ENCODE assay signal across 13 cellular contexts in genomic region chr5:179533907-179534306, GRCh38. TPM values are rescaled to one million over a fixed set of nuclear protein-coding genes. Genes with fewer than 3 reads are reported as not detected.
DNase-seq lines count a peak whose midpoint lies in the region; ATAC-seq and TF ChIP-seq lines count a peak whose summit lies in the region.
"Had no signal": no experiment of that assay in that cellular context is flagged by ENCODE, and none has a peak within 500 bp of the region (broad histone marks: within the 10 kb centered on the region; RNA-seq: fewer than 3 reads in every experiment).

No MANE protein-coding gene starts in this region.

- H3K27me3 Mint-ChIP-seq in activated T-helper 2 cell treated with anti-CD3 and anti-CD28 coated beads, Interferon-gamma antibody, Interleukin-2, Interleukin-4, amounts not matched to agents 10 μg/mL and 5 μg/mL and 100 μg/mL, durations not matched to agents 14 hours and 24 hours and 36 hours (ENCODE audit: low read depth), result no peaks in the 10 kb centered on the region
- no peaks in the 10 kb centered on the region for H3K27me3 Mint-ChIP-seq in activated T-cell treated with anti-CD3 and anti-CD28 coated beads, Interleukin-2, amount 50 U/mL, for 72 hours (ENCODE audit: low read depth)
- H3K27me3 Mint-ChIP-seq: activated CD4-positive, alpha-beta T cell treated with anti-CD3 and anti-CD28 coated beads for 36 hours; activated T-helper 17 cell treated with anti-CD3 and anti-CD28 coated beads, Interleukin-2, amount 50 U/mL, for 72 hours had no signal

- no TSS peak for BruUV-seq in PC-9 (replicated peaks; lab: Mats Ljungman, UMichigan)

- H3K9me3 Mint-ChIP-seq in activated T-helper 2 cell treated with anti-CD3 and anti-CD28 coated beads, Interferon-gamma antibody, Interleukin-2, Interleukin-4, amounts not matched to agents 10 μg/mL and 5 μg/mL and 100 μg/mL, durations not matched to agents 14 hours and 24 hours and 36 hours, result no peaks in the 10 kb centered on the region
- no peaks in the 10 kb centered on the region for H3K9me3 Mint-ChIP-seq in activated T-cell treated with anti-CD3 and anti-CD28 coated beads, Interleukin-2, amount 50 U/mL, for 72 hours
- H3K9me3 Mint-ChIP-seq: activated T-helper 17 cell treated with anti-CD3 and anti-CD28 coated beads, Interleukin-2, amount 50 U/mL, for 72 hours had no signal

- no peak overlapping the region for H3K27ac Mint-ChIP-seq in activated T-helper 2 cell treated with anti-CD3 and anti-CD28 coated beads, Interferon-gamma antibody, Interleukin-2, Interleukin-4, amounts not matched to agents 10 μg/mL and 5 μg/mL and 100 μg/mL, durations not matched to agents 14 hours and 24 hours and 36 hours
- H3K27ac Mint-ChIP-seq in activated T-cell treated with anti-CD3 and anti-CD28 coated beads, Interleukin-2, amount 50 U/mL, for 72 hours, result no peak overlapping the region
- H3K27ac Mint-ChIP-seq: activated T-helper 17 cell treated with anti-CD3 and anti-CD28 coated beads, Interleukin-2, amount 50 U/mL, for 72 hours had no signal

- POLR2A ChIA-PET in PC-9 (lab: Charles Lee; ENCODE audit: unreplicated experiment), result no interaction called here

- peaks cover 11% of the 10 kb centered on the region for H3K4me1 Mint-ChIP-seq in activated T-helper 2 cell treated with anti-CD3 and anti-CD28 coated beads, Interferon-gamma antibody, Interleukin-2, Interleukin-4, amounts not matched to agents 10 μg/mL and 5 μg/mL and 100 μg/mL, durations not matched to agents 14 hours and 24 hours and 36 hours (ENCODE audit: low read depth)
- peaks cover 14% of the 10 kb centered on the region for H3K4me1 Mint-ChIP-seq in activated T-cell treated with anti-CD3 and anti-CD28 coated beads, Interleukin-2, amount 50 U/mL, for 72 hours (ENCODE audit: low read depth)
- H3K4me1 Mint-ChIP-seq: activated T-helper 17 cell treated with anti-CD3 and anti-CD28 coated beads, Interleukin-2, amount 50 U/mL, for 72 hours had no signal

- H4K20me1 ChIP-seq in PC-9 (ENCODE audit: insufficient read depth), result no peaks in the 10 kb centered on the region

- DNase-seq in GM06990 (ENCODE audit: extremely low read depth, insufficient read length), result peak; percentile 46
- no peak for DNase-seq in activated T-helper 2 cell treated with anti-CD3 and anti-CD28 coated beads, Interferon-gamma antibody, Interleukin-2, Interleukin-4, amounts not matched to agents 10 μg/mL and 5 μg/mL and 100 μg/mL, durations not matched to agents 14 hours and 24 hours and 36 hours (ENCODE audit: low spot score)
- DNase-seq in activated T-cell treated with anti-CD3 and anti-CD28 coated beads, Interleukin-2, amount 50 U/mL, for 72 hours, result no peak
- no peak for DNase-seq in PC-9
- no peak for DNase-seq in right atrium auricular region (ENCODE audit: low spot score)
- DNase-seq in NCI-H1694 (lab: John Stamatoyannopoulos, UW), result no peak
- DNase-seq: activated CD4-positive, alpha-beta T cell treated with anti-CD3 and anti-CD28 coated beads for 36 hours; MV-4-11; stimulated activated CD8-positive, alpha-beta memory T cell treated with anti-CD3 and anti-CD28 coated beads, Interleukin-4, amount 100 ng/mL, for 48 hours; SW 1271 had no signal

- intact Hi-C loops in activated T-helper 2 cell treated with anti-CD3 and anti-CD28 coated beads, Interferon-gamma antibody, Interleukin-2, Interleukin-4, amounts not matched to agents 10 μg/mL and 5 μg/mL and 100 μg/mL, durations not matched to agents 14 hours and 24 hours and 36 hours (cut with micrococcal nuclease), result no loop called here
- intact Hi-C loops in PC-9 (cut with micrococcal nuclease; ENCODE audit: unreplicated experiment), result no loop called here

- H3K27me3 ChIP-seq in GM06990 (replicated peaks; ENCODE audit: control insufficient read depth, insufficient read depth, low read length) (no peaks in the 10 kb centered on the region), PC-9 (ENCODE audit: insufficient read depth, low read depth) (no peaks in the 10 kb centered on the region), right atrium auricular region (no peaks in the 10 kb centered on the region)

- H3K9me3 ChIP-seq in PC-9 (ENCODE audit: insufficient read depth, low read depth) (no peaks in the 10 kb centered on the region; the same call in 1 of the 2 replicates), right atrium auricular region (no peaks in the 10 kb centered on the region)

- no peaks in the 10 kb centered on the region for H3F3A ChIP-seq in PC-9 (ENCODE audit: insufficient read depth, low read depth)

- peak overlapping the region; percentile 76 for H3K4me3 Mint-ChIP-seq in activated T-helper 2 cell treated with anti-CD3 and anti-CD28 coated beads, Interferon-gamma antibody, Interleukin-2, Interleukin-4, amounts not matched to agents 10 μg/mL and 5 μg/mL and 100 μg/mL, durations not matched to agents 14 hours and 24 hours and 36 hours (ENCODE audit: low read depth)
- H3K4me3 Mint-ChIP-seq in activated T-cell treated with anti-CD3 and anti-CD28 coated beads, Interleukin-2, amount 50 U/mL, for 72 hours, result peak overlapping the region in 1 of 2 donors; percentile 78
- H3K4me3 Mint-ChIP-seq: activated T-helper 17 cell treated with anti-CD3 and anti-CD28 coated beads, Interleukin-2, amount 50 U/mL, for 72 hours had no signal

- TF ChIP-seq CTCF in GM06990 (IDR thresholded peaks at IDR 0.05; ENCODE audit: insufficient read depth, low read length, poor library complexity, severe bottlenecking) (no peak), PC-9 (conservative IDR thresholded peaks at IDR 0.05) (no peak), right atrium auricular region (IDR thresholded peaks at IDR 0.05) (no peak)

- H3K9me2 ChIP-seq in PC-9 (ENCODE audit: insufficient read depth), result no peaks in the 10 kb centered on the region

- H3K79me2 ChIP-seq in PC-9 (ENCODE audit: low read depth), result no peaks in the 10 kb centered on the region

- ATAC-seq in GM19035 (IDR thresholded peaks at IDR 0.05; ENCODE audit: unreplicated experiment) (peak; percentile 60), HG02938 (IDR thresholded peaks at IDR 0.05; ENCODE audit: unreplicated experiment) (peak; percentile 46)
- no peak for ATAC-seq in activated T-cell treated with anti-CD3 and anti-CD28 coated beads, Interleukin-2, amount 50 U/mL, for 72 hours (replicated peaks in 1 of 2)
- ATAC-seq: activated T-helper 17 cell treated with anti-CD3 and anti-CD28 coated beads, Interleukin-2, amount 50 U/mL, for 72 hours had no signal

- CTCF ChIA-PET in PC-9 (lab: Charles Lee), result interaction anchor here (0.6 kb wide), 1 partner anchor 594 kb away, joined by 3 read pairs; no protein-coding TSS in a partner anchor

- H3K4me3 ChIP-seq in GM06990 (replicated peaks; ENCODE audit: low read depth, low read length) (0 out of 2 replicates have a peak overlapping the region, but pooled peaks have one; percentile 3), PC-9 (no peak overlapping the region), right atrium auricular region (no peak overlapping the region)

- peaks cover 5% of the 10 kb centered on the region for H3K36me3 Mint-ChIP-seq in activated T-helper 2 cell treated with anti-CD3 and anti-CD28 coated beads, Interferon-gamma antibody, Interleukin-2, Interleukin-4, amounts not matched to agents 10 μg/mL and 5 μg/mL and 100 μg/mL, durations not matched to agents 14 hours and 24 hours and 36 hours (ENCODE audit: low read depth)
- no peaks in the 10 kb centered on the region for H3K36me3 Mint-ChIP-seq in activated T-cell treated with anti-CD3 and anti-CD28 coated beads, Interleukin-2, amount 50 U/mL, for 72 hours (ENCODE audit: insufficient read depth in 2 of 2)

- H3K4me2 ChIP-seq in PC-9, result no peak overlapping the region

- H3K27ac ChIP-seq in PC-9, result no peak overlapping the region
- H3K27ac ChIP-seq in right atrium auricular region, result no peak overlapping the region

- H2AFZ ChIP-seq in PC-9, result no peak overlapping the region

- H3K4me1 ChIP-seq in PC-9 (replicated peaks; ENCODE audit: insufficient read depth) (no peaks in the 10 kb centered on the region), right atrium auricular region (peaks cover 0 to 5% of the 10 kb centered on the region in 2 donors)

- no peaks in the 10 kb centered on the region for H3K36me3 ChIP-seq in GM06990 (ENCODE audit: control insufficient read depth, insufficient read depth, low read length)
- H3K36me3 ChIP-seq in PC-9 (ENCODE audit: low read depth), result no peaks in the 10 kb centered on the region
- no peaks in the 10 kb centered on the region for H3K36me3 ChIP-seq in right atrium auricular region

RNA-seq across cellular contexts. Expression of gene RUFY1, which starts 16.4 kb away (rescaled TPM):
- total RNA-seq in activated T-helper 2 cell treated with anti-CD3 and anti-CD28 coated beads, Interferon-gamma antibody, Interleukin-2, Interleukin-4, amounts not matched to agents 10 μg/mL and 5 μg/mL and 100 μg/mL, durations not matched to agents 14 hours and 24 hours and 36 hours, result 40.2 and 42.0 TPM in 2 replicates
- total RNA-seq in activated T-cell treated with anti-CD3 and anti-CD28 coated beads, Interleukin-2, amount 50 U/mL, for 72 hours, result 10 to 100 TPM; 32.0 to 37.9 TPM
- 63.9 and 72.2 TPM in 2 replicates for total RNA-seq in PC-9 (2021)
- total RNA-seq in right atrium auricular region, result 10 to 100 TPM; 19.5 to 25.4 TPM

Comparison
In these comparisons a context has a peak if more than half of its experiments do, and no peak if none do; other contexts are left out.
1. ATAC-seq: peak in GM19035 (single experiment) and HG02938 (single experiment); none in activated T-cell treated with anti-CD3 and anti-CD28 coated beads, Interleukin-2, amount 50 U/mL, for 72 hours (0 of 2).